9 cellular contexts compared by ENCODE assay signal in genomic region chr7:134886353-134887057, GRCh38.
DNase-seq lines count a peak whose midpoint lies in the region; ATAC-seq and TF ChIP-seq lines count a peak whose summit lies in the region.
"Had no signal": no experiment of that assay in that cellular context is flagged by ENCODE, and none has a peak within 500 bp of the region (broad histone marks: within the 10 kb centered on the region; RNA-seq: fewer than 3 reads in every experiment).

No MANE protein-coding gene starts in this region.

- peaks cover 8% of the 10 kb centered on the region for H3K9me3 Mint-ChIP-seq in Caco-2 (ENCODE audit: unreplicated experiment)
- no peaks in the 10 kb centered on the region for H3K9me3 Mint-ChIP-seq in nephron progenitor cell
- H3K9me3 Mint-ChIP-seq: memory B cell had no signal

- H3K36me3 Mint-ChIP-seq in Caco-2 (ENCODE audit: insufficient read depth, unreplicated experiment), result peaks cover 18% of the 10 kb centered on the region
- H3K36me3 Mint-ChIP-seq in nephron progenitor cell (ENCODE audit: low read depth), result no peaks in the 10 kb centered on the region
- H3K36me3 Mint-ChIP-seq: memory B cell had no signal

- BruUV-seq in Caco-2 (replicated peaks; lab: Mats Ljungman, UMichigan), result TSS peak; percentile 95

- H3K4me3 Mint-ChIP-seq in Caco-2 (ENCODE audit: unreplicated experiment), result peak overlapping the region; percentile 27
- H3K4me3 Mint-ChIP-seq in nephron progenitor cell, result no peak overlapping the region
- H3K4me3 Mint-ChIP-seq: memory B cell had no signal

- H3K9me3 ChIP-seq in Caco-2 (no peaks in the 10 kb centered on the region), esophagus (ENCODE audit: control insufficient read depth in 2 of 2, insufficient read depth in 1 of 2, low read depth in 1 of 2, low read length in 1 of 2) (no peaks in the 10 kb centered on the region), parathyroid adenoma (ENCODE audit: control insufficient read depth, low read length) (no peaks in the 10 kb centered on the region)

- H3K4me2 ChIP-seq in parathyroid adenoma (ENCODE audit: low read length), result peak overlapping the region; percentile 13

- no peaks in the 10 kb centered on the region for H3K79me2 ChIP-seq in parathyroid adenoma

- ATAC-seq in HG03457 (IDR thresholded peaks at IDR 0.05; ENCODE audit: unreplicated experiment), result no peak

- intact Hi-C loops in Caco-2 (cut with micrococcal nuclease; ENCODE audit: unreplicated experiment), result loop anchor here (2.0 kb wide), 1 partner anchor 52 kb away; no protein-coding TSS in a partner anchor

- CTCF ChIA-PET in Caco-2 (lab: Charles Lee), result no interaction called here
- CTCF ChIA-PET in HEK293T (lab: Yijun Ruan, JAX), result no interaction called here

- DNase-seq in Caco-2 (peak; percentile 50 to 70), NCI-H2227 (lab: John Stamatoyannopoulos, UW; ENCODE audit: unreplicated experiment) (peak; percentile 30), nephron progenitor cell (no peak), T-helper 9 cell (no peak), HEK293T (ENCODE audit: extremely low spot score) (no peak)

- 39 to 40% methylated on average over 8 of the region's 8 CpGs for WGBS in esophagus, 2 donors

- H2AFZ ChIP-seq in parathyroid adenoma, result no peak overlapping the region

- H3K4me1 ChIP-seq in Caco-2, result peaks cover 79% of the 10 kb centered on the region
- H3K4me1 ChIP-seq in esophagus (ENCODE audit: control insufficient read depth in 2 of 2, insufficient read depth in 2 of 2, low read length in 1 of 2), result peaks cover 0 to 13% of the 10 kb centered on the region in 2 donors
- peaks cover 7% of the 10 kb centered on the region for H3K4me1 ChIP-seq in parathyroid adenoma

- no peaks in the 10 kb centered on the region for H3K36me3 ChIP-seq in Caco-2 (ENCODE audit: control insufficient read depth, insufficient read depth, low read length)
- no peaks in the 10 kb centered on the region for H3K36me3 ChIP-seq in esophagus (ENCODE audit: control insufficient read depth in 2 of 2, insufficient read depth in 2 of 2, low read length in 1 of 2)
- H3K36me3 ChIP-seq in parathyroid adenoma (ENCODE audit: control insufficient read depth, insufficient read depth, low read length), result no peaks in the 10 kb centered on the region

- H3K27ac Mint-ChIP-seq in Caco-2 (ENCODE audit: unreplicated experiment) (peak overlapping the region; percentile 53), nephron progenitor cell (no peak overlapping the region)
- H3K27ac Mint-ChIP-seq: memory B cell had no signal

- H3K27me3 ChIP-seq in Caco-2 (replicated peaks; ENCODE audit: control insufficient read depth, insufficient read depth, low read length), result no peaks in the 10 kb centered on the region
- H3K27me3 ChIP-seq in esophagus (ENCODE audit: control insufficient read depth in 1 of 2, insufficient read depth in 2 of 2, low read length in 2 of 2), result no peaks in the 10 kb centered on the region
- H3K27me3 ChIP-seq in parathyroid adenoma (ENCODE audit: control insufficient read depth, insufficient read depth, low read length), result no peaks in the 10 kb centered on the region

- TF ChIP-seq CTCF in Caco-2 (IDR thresholded peaks at IDR 0.05; ENCODE audit: insufficient read depth in 1 of 2, low read depth in 1 of 2, low read length in 1 of 2, severe bottlenecking in 1 of 2, unreplicated experiment in 1 of 2) (no peak), parathyroid adenoma (IDR thresholded peaks at IDR 0.05) (no peak), nephron progenitor cell (IDR thresholded peaks at IDR 0.05) (no peak)

- H3K27ac ChIP-seq in esophagus (ENCODE audit: low read depth in 2 of 2, low read length in 1 of 2) (peak overlapping the region; percentile 28 to 45), parathyroid adenoma (no peak overlapping the region)

- POLR2A ChIA-PET in Caco-2 (lab: Charles Lee), result no interaction called here
- POLR2A ChIA-PET in HEK293T (lab: Yijun Ruan, JAX), result interaction anchor here (1.1 to 1.9 kb wide), 2 partner anchors 12 to 99 kb away, joined by 3 to 4 read pairs; partner anchors contain the start of gene AGBL3

- H3K4me3 ChIP-seq in Caco-2 (ENCODE audit: low read depth, low read length) (no peak overlapping the region), esophagus (ENCODE audit: low read depth in 1 of 2, low read length in 2 of 2) (no peak overlapping the region), parathyroid adenoma (ENCODE audit: low read depth, low read length) (no peak overlapping the region)

- H3K27me3 Mint-ChIP-seq in Caco-2 (ENCODE audit: insufficient read depth, unreplicated experiment) (no peaks in the 10 kb centered on the region), nephron progenitor cell (ENCODE audit: low read depth, poor library complexity) (no peaks in the 10 kb centered on the region)

- H3K4me1 Mint-ChIP-seq in Caco-2 (ENCODE audit: low read depth, unreplicated experiment), result peaks cover 50% of the 10 kb centered on the region
- H3K4me1 Mint-ChIP-seq in nephron progenitor cell, result peaks cover 11% of the 10 kb centered on the region

- H3K9ac ChIP-seq in parathyroid adenoma, result no peak overlapping the region

TF ChIP-seq in HEK293T, 16 proteins besides CTCF, POLR2A, EP300 and RAD21:
- TF ChIP-seq SUZ12 (IDR thresholded peaks at IDR 0.05), result no peak
- no peak for TF ChIP-seq PKNOX1 (IDR thresholded peaks at IDR 0.05)
- TF ChIP-seq L3MBTL2 (conservative IDR thresholded peaks at IDR 0.05), result no peak
- TF ChIP-seq ZNF384 (IDR thresholded peaks at IDR 0.05), result no peak
- no peak for TF ChIP-seq FOXA1 (IDR thresholded peaks at IDR 0.05)
- TF ChIP-seq ELF4 (IDR thresholded peaks at IDR 0.05), result no peak
- no peak for TF ChIP-seq BHLHE40 (IDR thresholded peaks at IDR 0.05; ENCODE audit: borderline replicate concordance)
- TF ChIP-seq SP1 (IDR thresholded peaks at IDR 0.05), result no peak
- TF ChIP-seq CTBP1 (IDR thresholded peaks at IDR 0.05; ENCODE audit: borderline replicate concordance), result no peak
- TF ChIP-seq ARNT (IDR thresholded peaks at IDR 0.05), result no peak

Comparison
In these comparisons a context has a peak if more than half of its experiments do, and no peak if none do; other contexts are left out.
1. DNase-seq: peak in Caco-2 (2 of 2) and NCI-H2227 (single experiment); none in nephron progenitor cell (single experiment), T-helper 9 cell (single experiment) and HEK293T (single experiment).